In genomic region chr7:100678291-100678984, GRCh38 we compare ENCODE assay signal across 11 cellular contexts. TPM values are rescaled to one million over a fixed set of nuclear protein-coding genes. Genes with fewer than 3 reads are reported as not detected.
DNase-seq lines count a peak whose midpoint lies in the region; ATAC-seq and TF ChIP-seq lines count a peak whose summit lies in the region.
"Had no signal": no experiment of that assay in that cellular context is flagged by ENCODE, and none has a peak within 500 bp of the region (broad histone marks: within the 10 kb centered on the region; RNA-seq: fewer than 3 reads in every experiment).

No MANE protein-coding gene starts in this region.

- H3K27ac ChIP-seq in BLaER1 (peak overlapping the region; percentile 22; the same call in 1 of the 2 replicates), adrenal gland (peak overlapping the region in 2 of 5 donors; percentile 38 to 74)

- H4K20me1 ChIP-seq in BLaER1 = peaks cover 89% of the 10 kb centered on the region

- peak overlapping the region; percentile 93; the same call in 1 of the 2 replicates for H3K4me2 ChIP-seq in BLaER1

- H3K4me3 ChIP-seq in BLaER1 = no peak overlapping the region
- H3K4me3 ChIP-seq in adrenal gland = no peak overlapping the region
- no peak overlapping the region for H3K4me3 ChIP-seq in mucosa of descending colon
- H3K4me3 ChIP-seq: coronary artery had no signal

- H3K9ac ChIP-seq in BLaER1 = no peak overlapping the region; the same call in 1 of the 2 replicates

- intact Hi-C loops in adrenal gland (cut with DNase I) = loop anchor here in 1 of 2 donors (5.0 kb wide), 1 partner anchor 96 kb away; no protein-coding TSS in a partner anchor
- intact Hi-C loops in mucosa of descending colon (cut with DNase I, micrococcal nuclease) = no loop called here

- peak; percentile 22 for DNase-seq in GM20000 (ENCODE audit: low spot score)
- peak in 5 of 7 donors; percentile 23 to 64 (median 40) for DNase-seq in adrenal gland
- peak in 2 of 3 donors; percentile 17 to 58 for DNase-seq in mucosa of descending colon
- no peak for DNase-seq in NCI-H1930 (lab: John Stamatoyannopoulos, UW)
- DNase-seq in NCI-H524 (lab: John Stamatoyannopoulos, UW) = no peak
- no peak for DNase-seq in SKM-1 (lab: John Stamatoyannopoulos, UW; ENCODE audit: unreplicated experiment)
- DNase-seq: SIG-M5, trophoblast cell had no signal

- WGBS in adrenal gland, 4 donors = 71 to 92% (median 80%) methylated on average over 22 to 35 of the region's 35 CpGs

- TF ChIP-seq CTCF in GM20000 (IDR thresholded peaks at IDR 0.05; ENCODE audit: extremely low read depth, missing control alignments) = no peak
- TF ChIP-seq CTCF in adrenal gland (IDR thresholded peaks at IDR 0.05) = no peak
- TF ChIP-seq CTCF in mucosa of descending colon (IDR thresholded peaks at IDR 0.05) = no peak

- TF ChIP-seq POLR2A in adrenal gland (IDR thresholded peaks at IDR 0.05) = no peak

- ATAC-seq in mucosa of descending colon (no peak), HG03108 (IDR thresholded peaks at IDR 0.05; ENCODE audit: unreplicated experiment) (no peak)

- H3K27me3 ChIP-seq in BLaER1 (no peaks in the 10 kb centered on the region), adrenal gland (no peaks in the 10 kb centered on the region)

- H3K9me3 ChIP-seq in BLaER1 = no peaks in the 10 kb centered on the region
- no peaks in the 10 kb centered on the region for H3K9me3 ChIP-seq in adrenal gland (replicated peaks in 1 of 3)
- no peaks in the 10 kb centered on the region for H3K9me3 ChIP-seq in mucosa of descending colon

- H3K36me3 ChIP-seq in BLaER1 (peaks cover 72% of the 10 kb centered on the region), adrenal gland (replicated peaks in 1 of 2) (peaks cover 0 to 61% of the 10 kb centered on the region in 2 donors), mucosa of descending colon (ENCODE audit: low read depth) (peaks cover 19% of the 10 kb centered on the region)

- peaks cover 25% of the 10 kb centered on the region for H3K4me1 ChIP-seq in BLaER1
- peaks cover 10 to 35% of the 10 kb centered on the region in 2 donors for H3K4me1 ChIP-seq in adrenal gland (replicated peaks in 1 of 2)
- no peaks in the 10 kb centered on the region for H3K4me1 ChIP-seq in mucosa of descending colon (ENCODE audit: low read depth)

RNA-seq across cellular contexts. Expression of gene GNB2, which starts 4.9 kb away (rescaled TPM):
- total RNA-seq in adrenal gland (100 to 1,000 TPM; 152 to 365 (median 297) TPM), mucosa of descending colon (100 to 1,000 TPM; 197 to 257 (median 232) TPM)
- polyA plus RNA-seq in adrenal gland = 100 to 1,000 TPM; 105 to 139 (median 105) TPM

RNA-seq across cellular contexts. Expression of gene GIGYF1, which starts 15.6 kb away (rescaled TPM):
- total RNA-seq in adrenal gland (10 to 100 TPM; 19.1 to 62.2 (median 25.9) TPM), mucosa of descending colon (10 to 100 TPM; 34.6 to 49.8 (median 48.1) TPM)
- polyA plus RNA-seq in adrenal gland = 100 to 1,000 TPM in 1 of 3 donors, 10 to 100 TPM in 1, 1 to 10 TPM in 1; 5.4 to 167 (median 49.8) TPM

RNA-seq across cellular contexts. Expression of gene ACTL6B, which starts 22.2 kb away (rescaled TPM):
- total RNA-seq in adrenal gland = 1 to 10 TPM in 3 of 8 donors, not detected in 5; 1.9 to 3.8 (median 2.4) TPM
- 1 to 10 TPM in 2 of 3 donors, under 1 TPM in 1; 0.64 to 5.1 (median 2.5) TPM for polyA plus RNA-seq in adrenal gland
- 1 to 10 TPM in 1 of 3 donors, not detected in 2; 1.2 TPM for total RNA-seq in mucosa of descending colon

RNA-seq across cellular contexts. Expression of gene POP7, which starts 27.5 kb away (rescaled TPM):
- total RNA-seq in adrenal gland (10 to 100 TPM in 7 of 8 donors, 1 to 10 TPM in 1; 8.7 to 60.9 (median 34.2) TPM), mucosa of descending colon (10 to 100 TPM; 24.8 to 28.9 (median 26.8) TPM)
- polyA plus RNA-seq in adrenal gland = 10 to 100 TPM; 24.8 to 48.5 (median 27.1) TPM

RNA-seq across cellular contexts. Expression of gene TFR2, which starts 37.1 kb away (rescaled TPM):
- 1 to 10 TPM in 4 of 8 donors, under 1 TPM in 4; 0.24 to 2.9 (median 1.1) TPM for total RNA-seq in adrenal gland
- polyA plus RNA-seq in adrenal gland = 1 to 10 TPM in 2 of 3 donors, under 1 TPM in 1; 0.88 to 2.1 (median 1.1) TPM
- total RNA-seq in mucosa of descending colon = 1 to 10 TPM in 2 of 3 donors, under 1 TPM in 1; 0.57 to 1.2 (median 1.1) TPM

Comparison
In these comparisons a context has a peak if more than half of its experiments do, and no peak if none do; other contexts are left out.
1. DNase-seq: peak in GM20000 (single experiment), adrenal gland (5 of 7) and mucosa of descending colon (2 of 3); none in NCI-H1930 (0 of 2), NCI-H524 (0 of 2) and SKM-1 (single experiment).